Comparison of ENCODE assay signal across 6 cellular contexts in genomic region chr20:31921480-31921879, GRCh38. TPM values are rescaled to one million over a fixed set of nuclear protein-coding genes. Genes with fewer than 3 reads are reported as not detected.
"Had no signal": no experiment of that assay in that cellular context is flagged by ENCODE, and none has a peak within 500 bp of the region (broad histone marks: within the 10 kb centered on the region; RNA-seq: fewer than 3 reads in every experiment).

No MANE protein-coding gene starts in this region.

RNA-seq across cellular contexts. Expression of gene XKR7, which starts 46.5 kb away (rescaled TPM):
- total RNA-seq: subcutaneous adipose tissue, suprapubic skin, thoracic aorta, tibial nerve, vagina had no signal

RNA-seq across cellular contexts. Expression of gene TTLL9, which starts 51.0 kb away (rescaled TPM):
- total RNA-seq: thoracic aorta, transverse colon, vagina had no signal
